8 cellular contexts compared by ENCODE assay signal in the genomic region with DNA sequence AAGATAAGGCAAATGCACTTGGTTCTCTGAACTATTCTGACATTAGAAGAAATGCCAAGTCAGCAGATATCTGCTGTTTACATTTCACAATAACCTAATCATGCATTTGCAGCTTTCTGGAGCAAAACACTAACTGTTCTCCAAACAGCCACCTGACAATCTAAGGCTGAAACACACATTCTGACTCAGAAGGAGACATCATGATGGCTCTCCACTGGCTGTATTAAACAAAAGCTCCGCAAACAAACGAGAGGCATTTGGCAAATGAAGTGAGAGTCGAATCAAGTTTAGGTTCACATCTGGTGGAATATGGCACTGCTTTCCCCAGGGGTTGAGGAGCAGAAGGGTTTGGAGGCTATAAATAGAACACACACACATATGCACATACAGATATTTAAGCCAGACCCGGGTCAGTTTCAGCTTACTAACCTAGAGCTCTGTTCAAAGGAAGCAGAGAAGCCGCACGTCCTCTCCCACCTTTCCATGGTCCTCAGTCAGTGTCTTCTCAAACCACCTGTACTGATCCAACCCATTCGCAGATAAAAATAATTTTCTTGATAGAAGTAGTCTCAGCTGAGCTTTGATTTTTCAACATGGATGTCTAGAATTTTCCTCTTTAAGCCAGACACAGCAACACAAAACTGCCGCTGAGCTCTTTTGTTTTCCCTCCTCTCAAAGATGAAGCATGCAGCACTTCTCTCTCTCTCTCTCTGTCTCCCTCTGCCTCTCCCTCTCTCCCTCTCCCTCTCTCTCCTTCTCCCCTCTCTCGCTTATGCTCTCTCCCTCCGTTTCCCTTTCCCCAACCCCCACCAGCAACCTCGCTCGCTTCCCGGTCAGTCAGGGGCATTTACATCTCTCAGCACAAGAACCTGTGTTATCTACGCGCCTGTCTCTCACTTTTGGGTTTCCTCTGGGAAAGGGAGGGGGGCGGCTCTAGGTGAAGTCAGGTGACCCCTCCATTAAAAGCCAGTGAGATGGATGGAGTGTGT.
DNase-seq lines count a peak whose midpoint lies in the region; ATAC-seq and TF ChIP-seq lines count a peak whose summit lies in the region.

No MANE protein-coding gene starts in this region.

- no peaks in the 10 kb centered on the region for H3K9me3 ChIP-seq in CD4-positive, alpha-beta T cell (ENCODE audit: control insufficient read depth, low read length)
- H3K9me3 ChIP-seq in CD8-positive, alpha-beta T cell (ENCODE audit: low read length): no peaks in the 10 kb centered on the region

- H3K27me3 Mint-ChIP-seq in CD4-positive, alpha-beta T cell: peaks cover 10% of the 10 kb centered on the region
- H3K27me3 Mint-ChIP-seq in CD8-positive, alpha-beta T cell (ENCODE audit: low read depth): peaks cover 3% of the 10 kb centered on the region

- ATAC-seq in GM18867 (IDR thresholded peaks at IDR 0.05; ENCODE audit: unreplicated experiment) (peak; percentile 38), GM18520 (IDR thresholded peaks at IDR 0.05; ENCODE audit: unreplicated experiment) (no peak)
- no peak for ATAC-seq in CD4-positive, alpha-beta T cell (ENCODE audit: poor library complexity)
- no peak for ATAC-seq in CD8-positive, alpha-beta T cell

- intact Hi-C loops in posterior cingulate gyrus (cut with DNase I): loop anchor here (10.0 kb wide), 3 partner anchors 216 to 404 kb away; no protein-coding TSS in a partner anchor
- intact Hi-C loops in CD4-positive, alpha-beta T cell (cut with DNase I, micrococcal nuclease): no loop called here
- intact Hi-C loops in CD8-positive, alpha-beta T cell (cut with DNase I, micrococcal nuclease): no loop called here

- CTCF ChIA-PET in CD4-positive, alpha-beta T cell (lab: Charles Lee): no interaction called here
- CTCF ChIA-PET in CD8-positive, alpha-beta T cell (lab: Charles Lee): no interaction called here

- DNase-seq in NCI-H345 (lab: John Stamatoyannopoulos, UW): peak; percentile 66
- DNase-seq in fibroblast of villous mesenchyme (ENCODE audit: low read depth): peak; percentile 9
- peak in 6 of 10 donors; percentile 26 to 75 (median 38) for DNase-seq in posterior cingulate gyrus
- no peak for DNase-seq in SIG-M5 treated with dmso at 0.1 percent for 504 hours (lab: John Stamatoyannopoulos, UW; ENCODE audit: unreplicated experiment)
- DNase-seq in CD4-positive, alpha-beta T cell: no peak
- DNase-seq in CD8-positive, alpha-beta T cell: no peak

- H3K36me3 ChIP-seq in CD8-positive, alpha-beta T cell (ENCODE audit: insufficient read depth, low read length): no peaks in the 10 kb centered on the region

- H3K27ac ChIP-seq in CD4-positive, alpha-beta T cell (ENCODE audit: low read depth, low read length): no peak overlapping the region
- no peak overlapping the region for H3K27ac ChIP-seq in CD8-positive, alpha-beta T cell (ENCODE audit: low read depth, low read length)

- H3K4me3 ChIP-seq in fibroblast of villous mesenchyme (ENCODE audit: low read depth, low read length): peak overlapping the region; percentile 17
- H3K4me3 ChIP-seq in CD8-positive, alpha-beta T cell (ENCODE audit: low read depth, low read length): no peak overlapping the region

- peaks cover 3% of the 10 kb centered on the region for H3K9me3 Mint-ChIP-seq in CD4-positive, alpha-beta T cell
- H3K9me3 Mint-ChIP-seq in CD8-positive, alpha-beta T cell: no peaks in the 10 kb centered on the region

- no peak overlapping the region for H3K27ac Mint-ChIP-seq in CD4-positive, alpha-beta T cell
- no peak overlapping the region for H3K27ac Mint-ChIP-seq in CD8-positive, alpha-beta T cell

- no peak overlapping the region for H3K4me3 Mint-ChIP-seq in CD4-positive, alpha-beta T cell
- H3K4me3 Mint-ChIP-seq in CD8-positive, alpha-beta T cell: no peak overlapping the region

- H3K27me3 ChIP-seq in CD4-positive, alpha-beta T cell (ENCODE audit: control insufficient read depth, insufficient read depth, low read length): no peaks in the 10 kb centered on the region
- no peaks in the 10 kb centered on the region for H3K27me3 ChIP-seq in CD8-positive, alpha-beta T cell (ENCODE audit: insufficient read depth, low read length)

- TF ChIP-seq CTCF in fibroblast of villous mesenchyme (IDR thresholded peaks at IDR 0.05; ENCODE audit: insufficient read depth, low read depth, low read length): no peak
- no peak for TF ChIP-seq CTCF in CD4-positive, alpha-beta T cell (IDR thresholded peaks at IDR 0.05)
- TF ChIP-seq CTCF in CD8-positive, alpha-beta T cell (IDR thresholded peaks at IDR 0.05): no peak

- H3K4me1 Mint-ChIP-seq in CD4-positive, alpha-beta T cell (ENCODE audit: low read depth): no peaks in the 10 kb centered on the region
- no peaks in the 10 kb centered on the region for H3K4me1 Mint-ChIP-seq in CD8-positive, alpha-beta T cell (ENCODE audit: low read depth)

- POLR2A ChIA-PET in CD4-positive, alpha-beta T cell (lab: Charles Lee): no interaction called here
- POLR2A ChIA-PET in CD8-positive, alpha-beta T cell (lab: Charles Lee): interaction anchor here (0.7 kb wide), 1 partner anchor 14 kb away, joined by 3 read pairs; no protein-coding TSS in a partner anchor

- no peaks in the 10 kb centered on the region for H3K36me3 Mint-ChIP-seq in CD4-positive, alpha-beta T cell (ENCODE audit: low read depth)
- H3K36me3 Mint-ChIP-seq in CD8-positive, alpha-beta T cell: no peaks in the 10 kb centered on the region

- no peaks in the 10 kb centered on the region for H3K4me1 ChIP-seq in CD8-positive, alpha-beta T cell (ENCODE audit: insufficient read depth, low read length)

Comparison
In these comparisons a context has a peak if more than half of its experiments do, and no peak if none do; other contexts are left out.
1. DNase-seq: peak in NCI-H345 (single experiment), fibroblast of villous mesenchyme (single experiment) and posterior cingulate gyrus (6 of 10); none in SIG-M5 treated with dmso at 0.1 percent for 504 hours (single experiment), CD4-positive, alpha-beta T cell (0 of 10) and CD8-positive, alpha-beta T cell (0 of 7).